In genomic region chr22:31343235-31344191, GRCh38 we compare ENCODE assay signal across 8 cellular contexts. TPM values are rescaled to one million over a fixed set of nuclear protein-coding genes. Genes with fewer than 3 reads are reported as not detected.
DNase-seq lines count a peak whose midpoint lies in the region; ATAC-seq and TF ChIP-seq lines count a peak whose summit lies in the region.

No MANE protein-coding gene starts in this region.

- peak overlapping the region; percentile 84 for H3K27ac Mint-ChIP-seq in activated CD8-positive, alpha-beta memory T cell treated with anti-CD3 and anti-CD28 coated beads, Interleukin-2, amount 10 ng/mL, durations not matched to agents 7 days and 5 days

- DNase-seq in G401 (ENCODE audit: low spot score) (peak; percentile 37), NAMALWA (ENCODE audit: low spot score) (peak; percentile 49), fibroblast of villous mesenchyme (ENCODE audit: low read depth) (peak; percentile 18), posterior cingulate gyrus (peak in 7 of 10 donors; percentile 13 to 86 (median 34)), ACHN (no peak), cerebellar cortex (ENCODE audit: low spot score) (no peak)
- DNase-seq in activated CD8-positive, alpha-beta memory T cell treated with anti-CD3 and anti-CD28 coated beads, Interleukin-2, amount 10 ng/mL, durations not matched to agents 7 days and 5 days: no peak

- intact Hi-C loops in posterior cingulate gyrus (cut with DNase I): loop anchor here (10.0 kb wide), 3 partner anchors 151 to 411 kb away; partner anchors contain the start of genes DEPDC5, PRR14L and SFI1

- H3K4me1 Mint-ChIP-seq in activated CD8-positive, alpha-beta memory T cell treated with anti-CD3 and anti-CD28 coated beads, Interleukin-2, amount 10 ng/mL, durations not matched to agents 7 days and 5 days: peaks cover 56% of the 10 kb centered on the region

- no peak for ATAC-seq in activated CD8-positive, alpha-beta memory T cell treated with anti-CD3 and anti-CD28 coated beads, Interleukin-2, amount 10 ng/mL, durations not matched to agents 7 days and 5 days
- ATAC-seq in HG02852 (IDR thresholded peaks at IDR 0.05; ENCODE audit: unreplicated experiment): no peak

- H3K36me3 Mint-ChIP-seq in activated CD8-positive, alpha-beta memory T cell treated with anti-CD3 and anti-CD28 coated beads, Interleukin-2, amount 10 ng/mL, durations not matched to agents 7 days and 5 days: peaks cover 25% of the 10 kb centered on the region

- in situ Hi-C loops in G401 (cut with HindIII; ENCODE audit: low sequenced_read_pairs): no loop called here
- in situ Hi-C loops in ACHN (cut with HindIII; ENCODE audit: low pct_ligation_motif_present, low pct_unique_long_range_greater_than_20kb, low sequenced_read_pairs): no loop called here

- H3K27me3 Mint-ChIP-seq in activated CD8-positive, alpha-beta memory T cell treated with anti-CD3 and anti-CD28 coated beads, Interleukin-2, amount 10 ng/mL, durations not matched to agents 7 days and 5 days: no peaks in the 10 kb centered on the region

- TF ChIP-seq CTCF in fibroblast of villous mesenchyme (IDR thresholded peaks at IDR 0.05; ENCODE audit: insufficient read depth, low read depth, low read length): no peak

- CTCF ChIA-PET in activated CD8-positive, alpha-beta memory T cell treated with anti-CD3 and anti-CD28 coated beads, Interleukin-2, amount 10 ng/mL, durations not matched to agents 7 days and 5 days (lab: Charles Lee): interaction anchor here (1.8 kb wide), 1 partner anchor 287 kb away, joined by 5 read pairs; no protein-coding TSS in a partner anchor

- H3K4me3 ChIP-seq in fibroblast of villous mesenchyme (ENCODE audit: low read depth, low read length): peak overlapping the region; percentile 43

- H3K4me3 Mint-ChIP-seq in activated CD8-positive, alpha-beta memory T cell treated with anti-CD3 and anti-CD28 coated beads, Interleukin-2, amount 10 ng/mL, durations not matched to agents 7 days and 5 days: peak overlapping the region; percentile 83

- H3K9me3 Mint-ChIP-seq in activated CD8-positive, alpha-beta memory T cell treated with anti-CD3 and anti-CD28 coated beads, Interleukin-2, amount 10 ng/mL, durations not matched to agents 7 days and 5 days (ENCODE audit: low read depth): no peaks in the 10 kb centered on the region

RNA-seq across cellular contexts. Expression of gene PATZ1, which starts 2.6 kb away (rescaled TPM):
- total RNA-seq in G401 (2014; rRNA removed; shearing (Covaris generic)): 30.2 and 30.8 TPM in 2 replicates
- total RNA-seq in activated CD8-positive, alpha-beta memory T cell treated with anti-CD3 and anti-CD28 coated beads, Interleukin-2, amount 10 ng/mL, durations not matched to agents 7 days and 5 days: 10 to 100 TPM; 27.4 to 28.2 TPM
- 15.1 and 19.0 TPM in 2 replicates for total RNA-seq in fibroblast of villous mesenchyme

RNA-seq across cellular contexts. Expression of gene PIK3IP1, which starts 51.2 kb away (rescaled TPM):
- 9.3 and 12.5 TPM in 2 replicates for total RNA-seq in G401 (2014; rRNA removed; shearing (Covaris generic))
- 10 to 100 TPM; 11.0 to 15.7 TPM for total RNA-seq in activated CD8-positive, alpha-beta memory T cell treated with anti-CD3 and anti-CD28 coated beads, Interleukin-2, amount 10 ng/mL, durations not matched to agents 7 days and 5 days
- total RNA-seq in fibroblast of villous mesenchyme: 11.2 and 18.0 TPM in 2 replicates

RNA-seq across cellular contexts. Expression of gene DRG1, which starts 55.9 kb away (rescaled TPM):
- total RNA-seq in G401 (2014; rRNA removed; shearing (Covaris generic)): 31.8 and 69.1 TPM in 2 replicates
- total RNA-seq in activated CD8-positive, alpha-beta memory T cell treated with anti-CD3 and anti-CD28 coated beads, Interleukin-2, amount 10 ng/mL, durations not matched to agents 7 days and 5 days: 10 to 100 TPM; 87.0 to 97.0 TPM
- total RNA-seq in fibroblast of villous mesenchyme: 75.4 and 92.8 TPM in 2 replicates

Comparison
In these comparisons a context has a peak if more than half of its experiments do, and no peak if none do; other contexts are left out.
1. DNase-seq: peak in G401 (single experiment), NAMALWA (single experiment), fibroblast of villous mesenchyme (single experiment) and posterior cingulate gyrus (7 of 10); none in activated CD8-positive, alpha-beta memory T cell treated with anti-CD3 and anti-CD28 coated beads, Interleukin-2, amount 10 ng/mL, durations not matched to agents 7 days and 5 days (single experiment), ACHN (single experiment) and cerebellar cortex (single experiment).